Comparison of ENCODE assay signal across 2 cellular contexts in the genomic region with DNA sequence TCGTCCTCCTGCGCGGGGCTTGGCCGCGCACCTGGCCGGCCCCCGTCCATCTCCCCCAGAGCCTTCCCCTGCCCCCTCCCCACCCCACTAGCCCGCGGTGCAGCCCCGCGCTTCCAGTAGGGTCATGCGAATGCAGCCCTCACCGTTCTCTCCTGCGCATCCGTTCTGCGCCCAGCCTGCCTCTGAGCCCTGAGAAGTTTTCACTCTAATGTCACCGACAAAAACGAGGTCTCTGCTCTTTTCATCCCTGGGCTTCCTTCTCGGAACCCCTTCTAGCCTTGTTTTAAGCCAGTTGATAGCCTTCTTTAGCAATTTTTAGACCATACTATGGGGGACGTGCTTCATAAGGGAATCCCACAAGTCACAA.
TF ChIP-seq lines count a peak whose summit lies in the region.

No MANE protein-coding gene starts in this region.

TF ChIP-seq in SK-N-SH, 30 proteins besides CTCF, POLR2A, EP300 and RAD21 (continued from another document):
- TF ChIP-seq, protein P1, sequence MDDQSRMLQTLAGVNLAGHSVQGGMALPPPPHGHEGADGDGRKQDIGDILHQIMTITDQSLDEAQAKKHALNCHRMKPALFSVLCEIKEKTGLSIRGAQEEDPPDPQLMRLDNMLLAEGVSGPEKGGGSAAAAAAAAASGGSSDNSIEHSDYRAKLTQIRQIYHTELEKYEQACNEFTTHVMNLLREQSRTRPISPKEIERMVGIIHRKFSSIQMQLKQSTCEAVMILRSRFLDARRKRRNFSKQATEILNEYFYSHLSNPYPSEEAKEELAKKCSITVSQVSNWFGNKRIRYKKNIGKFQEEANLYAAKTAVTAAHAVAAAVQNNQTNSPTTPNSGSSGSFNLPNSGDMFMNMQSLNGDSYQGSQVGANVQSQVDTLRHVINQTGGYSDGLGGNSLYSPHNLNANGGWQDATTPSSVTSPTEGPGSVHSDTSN (IDR thresholded peaks at IDR 0.05) = no peak
- TF ChIP-seq MXI1 (IDR thresholded peaks at IDR 0.05; ENCODE audit: low read depth, low read length) = no peak
- no peak for TF ChIP-seq NRF1 (IDR thresholded peaks at IDR 0.05; ENCODE audit: low read depth, low read length)
- no peak for TF ChIP-seq EZH2phosphoT487 (IDR thresholded peaks at IDR 0.05; ENCODE audit: borderline replicate concordance, low read depth)
- TF ChIP-seq SIN3A (IDR thresholded peaks at IDR 0.05; ENCODE audit: borderline replicate concordance, low read depth, low read length) = no peak

TF ChIP-seq in SK-N-SH treated with all-trans-retinoic acid at 6 μM for 48 hours, 23 proteins besides CTCF, POLR2A, EP300 and RAD21 (continued from another document):
- TF ChIP-seq, protein P2, sequence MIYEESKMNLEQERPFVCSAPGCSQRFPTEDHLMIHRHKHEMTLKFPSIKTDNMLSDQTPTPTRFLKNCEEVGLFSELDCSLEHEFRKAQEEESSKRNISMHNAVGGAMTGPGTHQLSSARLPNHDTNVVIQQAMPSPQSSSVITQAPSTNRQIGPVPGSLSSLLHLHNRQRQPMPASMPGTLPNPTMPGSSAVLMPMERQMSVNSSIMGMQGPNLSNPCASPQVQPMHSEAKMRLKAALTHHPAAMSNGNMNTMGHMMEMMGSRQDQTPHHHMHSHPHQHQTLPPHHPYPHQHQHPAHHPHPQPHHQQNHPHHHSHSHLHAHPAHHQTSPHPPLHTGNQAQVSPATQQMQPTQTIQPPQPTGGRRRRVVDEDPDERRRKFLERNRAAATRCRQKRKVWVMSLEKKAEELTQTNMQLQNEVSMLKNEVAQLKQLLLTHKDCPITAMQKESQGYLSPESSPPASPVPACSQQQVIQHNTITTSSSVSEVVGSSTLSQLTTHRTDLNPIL (CRISPR knock-in tag; IDR thresholded peaks at IDR 0.05; ENCODE audit: low read depth) = no peak
- TF ChIP-seq ESRRG (CRISPR knock-in tag; IDR thresholded peaks at IDR 0.05) (no peak), TCF4 (CRISPR knock-in tag; IDR thresholded peaks at IDR 0.05; ENCODE audit: borderline replicate concordance) (no peak)
